Comparison of ENCODE assay signal across 20 cellular contexts in the genomic region with DNA sequence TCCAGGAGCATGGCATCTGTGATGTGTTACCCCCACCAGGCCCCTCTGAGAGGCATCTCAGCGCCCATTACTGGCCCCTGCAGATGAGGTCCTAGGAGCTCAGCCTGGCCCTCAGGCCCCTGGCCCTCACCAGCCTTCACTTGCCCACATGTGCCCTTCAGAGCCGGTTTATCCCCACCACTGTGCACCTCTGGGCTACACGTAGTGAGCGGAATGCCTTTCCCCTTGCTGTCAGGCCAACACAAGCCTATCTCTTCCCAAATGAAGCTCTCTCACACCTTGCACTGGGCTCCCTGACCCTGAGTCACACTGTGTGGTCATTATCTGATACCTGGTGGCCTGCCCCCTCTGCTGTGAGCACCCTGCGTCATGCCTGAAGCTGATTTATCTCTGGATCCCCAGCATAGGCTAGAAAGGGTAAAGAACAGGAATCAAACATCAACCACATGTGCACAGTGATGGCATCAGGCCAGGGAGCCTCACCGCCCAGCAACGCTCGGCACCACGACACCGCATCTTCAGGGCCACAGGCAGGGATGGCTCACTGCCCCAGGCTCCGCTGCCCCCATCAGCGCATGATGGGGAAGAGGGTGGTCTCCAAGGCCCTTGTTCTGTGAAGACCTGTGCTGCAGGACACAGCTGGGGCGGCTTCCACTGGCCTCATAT. TPM values are rescaled to one million over a fixed set of nuclear protein-coding genes. Genes with fewer than 3 reads are reported as not detected.
DNase-seq lines count a peak whose midpoint lies in the region; ATAC-seq and TF ChIP-seq lines count a peak whose summit lies in the region.
"Had no signal": no experiment of that assay in that cellular context is flagged by ENCODE, and none has a peak within 500 bp of the region (broad histone marks: within the 10 kb centered on the region; RNA-seq: fewer than 3 reads in every experiment).

No MANE protein-coding gene starts in this region.

- peak overlapping the region; percentile 51 for H3K27ac Mint-ChIP-seq in chondrocyte (ENCODE audit: unreplicated experiment)
- H3K27ac Mint-ChIP-seq: CD4-positive, CD25-positive, alpha-beta regulatory T cell had no signal

- H3K4me3 Mint-ChIP-seq in chondrocyte (ENCODE audit: unreplicated experiment): no peak overlapping the region
- H3K4me3 Mint-ChIP-seq: CD4-positive, CD25-positive, alpha-beta regulatory T cell had no signal

- no peak for ATAC-seq in GM21447 (IDR thresholded peaks at IDR 0.05; ENCODE audit: unreplicated experiment)
- ATAC-seq: Panc1 had no signal

- H3K9me3 Mint-ChIP-seq in chondrocyte (ENCODE audit: low read depth): no peaks in the 10 kb centered on the region
- H3K9me3 Mint-ChIP-seq: CD4-positive, CD25-positive, alpha-beta regulatory T cell had no signal

- H3K4me1 Mint-ChIP-seq in chondrocyte (ENCODE audit: low read depth): peaks cover 93% of the 10 kb centered on the region
- H3K4me1 Mint-ChIP-seq: CD4-positive, CD25-positive, alpha-beta regulatory T cell had no signal

- DNase-seq in AG08395 (ENCODE audit: low spot score): peak; percentile 53
- peak; percentile 44 for DNase-seq in OCI-M1 (lab: John Stamatoyannopoulos, UW)
- no peak for DNase-seq in chondrocyte (ENCODE audit: low spot score)
- peak; percentile 4 for DNase-seq in inferior parietal cortex (ENCODE audit: extremely low spot score)
- DNase-seq in GDM1 (lab: John Stamatoyannopoulos, UW): no peak
- DNase-seq in nucleus accumbens (lab: John Stamatoyannopoulos, UW): no peak
- DNase-seq in GM13976 (ENCODE audit: low spot score): no peak
- DNase-seq: 8988T; ACHN; CD4-positive, CD25-positive, alpha-beta regulatory T cell; DMS153; DND-41; KBM-7; MG63; NCI-H1694; NCI-H2029 treated with DMSO at 0.1 percent for 48 hours; NCI-H446 treated with DMSO at 0.1 percent for 48 hours; SIG-M5 had no signal

- no peak for TF ChIP-seq CTCF in chondrocyte (IDR thresholded peaks at IDR 0.05)
- no peak for TF ChIP-seq CTCF in GM13976 (IDR thresholded peaks at IDR 0.05; ENCODE audit: borderline replicate concordance, control extremely low read depth, extremely low read depth, insufficient read depth, missing control alignments)

- no peaks in the 10 kb centered on the region for H3K36me3 Mint-ChIP-seq in chondrocyte (ENCODE audit: low read depth)
- H3K36me3 Mint-ChIP-seq: CD4-positive, CD25-positive, alpha-beta regulatory T cell had no signal

- no peaks in the 10 kb centered on the region for H3K27me3 Mint-ChIP-seq in chondrocyte (ENCODE audit: low read depth)

- in situ Hi-C loops in GM13976 (cut with MboI; ENCODE audit: low sequenced_read_pairs, unreplicated experiment): loop anchor here (25.0 kb wide), 1 partner anchor 203 kb away; no protein-coding TSS in a partner anchor

RNA-seq across cellular contexts. Expression of a gene that starts 49.1 kb away (rescaled TPM):
- total RNA-seq in chondrocyte: 17.3 to 36.2 TPM (median 17.4 TPM) in 3 replicates
- total RNA-seq: CD4-positive, CD25-positive, alpha-beta regulatory T cell had no signal

Comparison
In these comparisons a context has a peak if more than half of its experiments do, and no peak if none do; other contexts are left out.
1. DNase-seq: peak in AG08395 (single experiment), OCI-M1 (single experiment) and inferior parietal cortex (single experiment); none in chondrocyte (single experiment), GDM1 (single experiment), nucleus accumbens (0 of 56) and GM13976 (single experiment).